ENCODE assay signal across 1 cellular context in the genomic region with DNA sequence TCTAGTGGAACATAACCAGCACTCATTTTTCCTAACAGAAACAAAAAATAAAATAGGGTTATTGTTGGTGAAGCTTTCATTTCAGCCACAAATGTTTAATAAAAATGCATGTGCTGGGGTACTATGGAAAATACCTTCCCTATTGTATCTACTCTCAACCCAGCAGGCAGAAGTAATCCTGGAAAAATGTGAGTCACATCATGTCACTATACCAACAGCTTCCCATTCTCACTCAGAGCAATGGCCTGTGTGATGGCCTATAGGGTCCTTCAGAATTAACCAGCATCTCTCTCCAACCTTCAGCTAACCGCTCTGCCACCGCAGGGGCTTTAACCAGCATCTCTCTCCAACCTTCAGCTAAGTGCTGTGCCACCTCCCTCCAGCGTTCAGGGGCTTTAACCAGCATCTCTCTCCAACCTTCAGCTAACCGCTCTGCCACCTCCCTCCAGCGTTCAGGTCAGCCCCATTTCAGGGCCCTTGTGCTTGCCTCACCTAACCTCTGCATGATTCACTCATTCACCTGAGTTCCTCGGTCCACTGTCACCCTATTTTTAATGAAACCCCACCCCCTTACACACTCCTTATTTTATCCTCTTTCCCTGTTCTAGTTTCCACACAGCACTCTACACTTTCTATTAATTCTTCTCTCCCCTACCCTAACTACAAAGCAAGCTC.
TF ChIP-seq lines count a peak whose summit lies in the region.

No MANE protein-coding gene starts in this region.

TF ChIP-seq in K562, 482 proteins besides CTCF, POLR2A, EP300 and RAD21 (continued from another document):
- TF ChIP-seq, protein P1, sequence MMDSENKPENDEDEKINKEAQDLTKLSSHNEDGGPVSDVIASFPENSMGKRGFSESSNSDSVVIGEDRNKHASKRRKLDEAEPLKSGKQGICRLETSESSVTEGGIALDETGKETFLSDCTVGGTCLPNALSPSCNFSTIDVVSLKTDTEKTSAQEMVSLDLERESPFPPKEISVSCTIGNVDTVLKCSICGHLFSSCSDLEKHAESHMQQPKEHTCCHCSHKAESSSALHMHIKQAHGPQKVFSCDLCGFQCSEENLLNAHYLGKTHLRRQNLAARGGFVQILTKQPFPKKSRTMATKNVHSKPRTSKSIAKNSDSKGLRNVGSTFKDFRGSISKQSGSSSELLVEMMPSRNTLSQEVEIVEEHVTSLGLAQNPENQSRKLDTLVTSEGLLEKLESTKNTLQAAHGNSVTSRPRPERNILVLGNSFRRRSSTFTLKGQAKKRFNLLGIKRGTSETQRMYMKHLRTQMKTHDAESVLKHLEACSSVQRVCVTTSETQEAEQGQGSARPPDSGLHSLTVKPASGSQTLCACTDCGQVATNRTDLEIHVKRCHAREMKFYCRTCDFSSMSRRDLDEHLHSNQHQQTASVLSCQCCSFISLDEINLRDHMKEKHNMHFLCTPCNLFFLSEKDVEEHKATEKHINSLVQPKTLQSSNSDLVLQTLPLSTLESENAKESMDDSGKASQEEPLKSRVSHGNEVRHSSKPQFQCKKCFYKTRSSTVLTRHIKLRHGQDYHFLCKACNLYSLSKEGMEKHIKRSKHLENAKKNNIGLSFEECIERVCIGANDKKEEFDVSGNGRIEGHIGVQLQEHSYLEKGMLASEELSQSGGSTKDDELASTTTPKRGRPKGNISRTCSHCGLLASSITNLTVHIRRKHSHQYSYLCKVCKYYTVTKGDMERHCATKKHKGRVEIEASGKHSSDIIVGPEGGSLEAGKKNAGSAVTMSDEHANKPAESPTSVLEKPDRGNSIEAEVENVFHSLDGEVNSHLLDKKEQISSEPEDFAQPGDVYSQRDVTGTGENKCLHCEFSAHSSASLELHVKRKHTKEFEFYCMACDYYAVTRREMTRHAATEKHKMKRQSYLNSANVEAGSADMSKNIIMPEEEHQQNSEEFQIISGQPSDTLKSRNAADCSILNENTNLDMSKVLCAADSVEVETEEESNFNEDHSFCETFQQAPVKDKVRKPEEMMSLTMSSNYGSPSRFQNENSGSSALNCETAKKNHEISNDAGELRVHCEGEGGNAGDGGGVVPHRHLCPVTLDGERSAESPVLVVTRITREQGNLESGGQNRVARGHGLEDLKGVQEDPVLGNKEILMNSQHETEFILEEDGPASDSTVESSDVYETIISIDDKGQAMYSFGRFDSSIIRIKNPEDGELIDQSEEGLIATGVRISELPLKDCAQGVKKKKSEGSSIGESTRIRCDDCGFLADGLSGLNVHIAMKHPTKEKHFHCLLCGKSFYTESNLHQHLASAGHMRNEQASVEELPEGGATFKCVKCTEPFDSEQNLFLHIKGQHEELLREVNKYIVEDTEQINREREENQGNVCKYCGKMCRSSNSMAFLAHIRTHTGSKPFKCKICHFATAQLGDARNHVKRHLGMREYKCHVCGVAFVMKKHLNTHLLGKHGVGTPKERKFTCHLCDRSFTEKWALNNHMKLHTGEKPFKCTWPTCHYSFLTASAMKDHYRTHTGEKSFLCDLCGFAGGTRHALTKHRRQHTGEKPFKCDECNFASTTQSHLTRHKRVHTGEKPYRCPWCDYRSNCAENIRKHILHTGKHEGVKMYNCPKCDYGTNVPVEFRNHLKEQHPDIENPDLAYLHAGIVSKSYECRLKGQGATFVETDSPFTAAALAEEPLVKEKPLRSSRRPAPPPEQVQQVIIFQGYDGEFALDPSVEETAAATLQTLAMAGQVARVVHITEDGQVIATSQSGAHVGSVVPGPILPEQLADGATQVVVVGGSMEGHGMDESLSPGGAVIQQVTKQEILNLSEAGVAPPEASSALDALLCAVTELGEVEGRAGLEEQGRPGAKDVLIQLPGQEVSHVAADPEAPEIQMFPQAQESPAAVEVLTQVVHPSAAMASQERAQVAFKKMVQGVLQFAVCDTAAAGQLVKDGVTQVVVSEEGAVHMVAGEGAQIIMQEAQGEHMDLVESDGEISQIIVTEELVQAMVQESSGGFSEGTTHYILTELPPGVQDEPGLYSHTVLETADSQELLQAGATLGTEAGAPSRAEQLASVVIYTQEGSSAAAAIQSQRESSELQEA (IDR thresholded peaks at IDR 0.05; ENCODE audit: low read depth), result no peak
- TF ChIP-seq, protein P2, sequence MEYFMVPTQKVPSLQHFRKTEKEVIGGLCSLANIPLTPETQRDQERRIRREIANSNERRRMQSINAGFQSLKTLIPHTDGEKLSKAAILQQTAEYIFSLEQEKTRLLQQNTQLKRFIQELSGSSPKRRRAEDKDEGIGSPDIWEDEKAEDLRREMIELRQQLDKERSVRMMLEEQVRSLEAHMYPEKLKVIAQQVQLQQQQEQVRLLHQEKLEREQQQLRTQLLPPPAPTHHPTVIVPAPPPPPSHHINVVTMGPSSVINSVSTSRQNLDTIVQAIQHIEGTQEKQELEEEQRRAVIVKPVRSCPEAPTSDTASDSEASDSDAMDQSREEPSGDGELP (CRISPR knock-in tag; IDR thresholded peaks at IDR 0.05; ENCODE audit: borderline replicate concordance), result no peak
- TF ChIP-seq, protein P3, sequence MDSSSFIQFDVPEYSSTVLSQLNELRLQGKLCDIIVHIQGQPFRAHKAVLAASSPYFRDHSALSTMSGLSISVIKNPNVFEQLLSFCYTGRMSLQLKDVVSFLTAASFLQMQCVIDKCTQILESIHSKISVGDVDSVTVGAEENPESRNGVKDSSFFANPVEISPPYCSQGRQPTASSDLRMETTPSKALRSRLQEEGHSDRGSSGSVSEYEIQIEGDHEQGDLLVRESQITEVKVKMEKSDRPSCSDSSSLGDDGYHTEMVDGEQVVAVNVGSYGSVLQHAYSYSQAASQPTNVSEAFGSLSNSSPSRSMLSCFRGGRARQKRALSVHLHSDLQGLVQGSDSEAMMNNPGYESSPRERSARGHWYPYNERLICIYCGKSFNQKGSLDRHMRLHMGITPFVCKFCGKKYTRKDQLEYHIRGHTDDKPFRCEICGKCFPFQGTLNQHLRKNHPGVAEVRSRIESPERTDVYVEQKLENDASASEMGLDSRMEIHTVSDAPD (CRISPR knock-in tag; IDR thresholded peaks at IDR 0.05), result no peak
- TF ChIP-seq NUFIP1 (IDR thresholded peaks at IDR 0.05; ENCODE audit: partially characterized antibody), result no peak
- no peak for TF ChIP-seq KLF6 (CRISPR knock-in tag; IDR thresholded peaks at IDR 0.05; ENCODE audit: borderline replicate concordance)
- TF ChIP-seq, protein P4, sequence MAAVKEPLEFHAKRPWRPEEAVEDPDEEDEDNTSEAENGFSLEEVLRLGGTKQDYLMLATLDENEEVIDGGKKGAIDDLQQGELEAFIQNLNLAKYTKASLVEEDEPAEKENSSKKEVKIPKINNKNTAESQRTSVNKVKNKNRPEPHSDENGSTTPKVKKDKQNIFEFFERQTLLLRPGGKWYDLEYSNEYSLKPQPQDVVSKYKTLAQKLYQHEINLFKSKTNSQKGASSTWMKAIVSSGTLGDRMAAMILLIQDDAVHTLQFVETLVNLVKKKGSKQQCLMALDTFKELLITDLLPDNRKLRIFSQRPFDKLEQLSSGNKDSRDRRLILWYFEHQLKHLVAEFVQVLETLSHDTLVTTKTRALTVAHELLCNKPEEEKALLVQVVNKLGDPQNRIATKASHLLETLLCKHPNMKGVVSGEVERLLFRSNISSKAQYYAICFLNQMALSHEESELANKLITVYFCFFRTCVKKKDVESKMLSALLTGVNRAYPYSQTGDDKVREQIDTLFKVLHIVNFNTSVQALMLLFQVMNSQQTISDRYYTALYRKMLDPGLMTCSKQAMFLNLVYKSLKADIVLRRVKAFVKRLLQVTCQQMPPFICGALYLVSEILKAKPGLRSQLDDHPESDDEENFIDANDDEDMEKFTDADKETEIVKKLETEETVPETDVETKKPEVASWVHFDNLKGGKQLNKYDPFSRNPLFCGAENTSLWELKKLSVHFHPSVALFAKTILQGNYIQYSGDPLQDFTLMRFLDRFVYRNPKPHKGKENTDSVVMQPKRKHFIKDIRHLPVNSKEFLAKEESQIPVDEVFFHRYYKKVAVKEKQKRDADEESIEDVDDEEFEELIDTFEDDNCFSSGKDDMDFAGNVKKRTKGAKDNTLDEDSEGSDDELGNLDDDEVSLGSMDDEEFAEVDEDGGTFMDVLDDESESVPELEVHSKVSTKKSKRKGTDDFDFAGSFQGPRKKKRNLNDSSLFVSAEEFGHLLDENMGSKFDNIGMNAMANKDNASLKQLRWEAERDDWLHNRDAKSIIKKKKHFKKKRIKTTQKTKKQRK (IDR thresholded peaks at IDR 0.05; ENCODE audit: borderline replicate concordance, low read depth, low read length), result no peak
- TF ChIP-seq NEUROD1 (IDR thresholded peaks at IDR 0.05; ENCODE audit: borderline replicate concordance, low read depth, low read length, partially characterized antibody), result no peak
- TF ChIP-seq, protein P5, sequence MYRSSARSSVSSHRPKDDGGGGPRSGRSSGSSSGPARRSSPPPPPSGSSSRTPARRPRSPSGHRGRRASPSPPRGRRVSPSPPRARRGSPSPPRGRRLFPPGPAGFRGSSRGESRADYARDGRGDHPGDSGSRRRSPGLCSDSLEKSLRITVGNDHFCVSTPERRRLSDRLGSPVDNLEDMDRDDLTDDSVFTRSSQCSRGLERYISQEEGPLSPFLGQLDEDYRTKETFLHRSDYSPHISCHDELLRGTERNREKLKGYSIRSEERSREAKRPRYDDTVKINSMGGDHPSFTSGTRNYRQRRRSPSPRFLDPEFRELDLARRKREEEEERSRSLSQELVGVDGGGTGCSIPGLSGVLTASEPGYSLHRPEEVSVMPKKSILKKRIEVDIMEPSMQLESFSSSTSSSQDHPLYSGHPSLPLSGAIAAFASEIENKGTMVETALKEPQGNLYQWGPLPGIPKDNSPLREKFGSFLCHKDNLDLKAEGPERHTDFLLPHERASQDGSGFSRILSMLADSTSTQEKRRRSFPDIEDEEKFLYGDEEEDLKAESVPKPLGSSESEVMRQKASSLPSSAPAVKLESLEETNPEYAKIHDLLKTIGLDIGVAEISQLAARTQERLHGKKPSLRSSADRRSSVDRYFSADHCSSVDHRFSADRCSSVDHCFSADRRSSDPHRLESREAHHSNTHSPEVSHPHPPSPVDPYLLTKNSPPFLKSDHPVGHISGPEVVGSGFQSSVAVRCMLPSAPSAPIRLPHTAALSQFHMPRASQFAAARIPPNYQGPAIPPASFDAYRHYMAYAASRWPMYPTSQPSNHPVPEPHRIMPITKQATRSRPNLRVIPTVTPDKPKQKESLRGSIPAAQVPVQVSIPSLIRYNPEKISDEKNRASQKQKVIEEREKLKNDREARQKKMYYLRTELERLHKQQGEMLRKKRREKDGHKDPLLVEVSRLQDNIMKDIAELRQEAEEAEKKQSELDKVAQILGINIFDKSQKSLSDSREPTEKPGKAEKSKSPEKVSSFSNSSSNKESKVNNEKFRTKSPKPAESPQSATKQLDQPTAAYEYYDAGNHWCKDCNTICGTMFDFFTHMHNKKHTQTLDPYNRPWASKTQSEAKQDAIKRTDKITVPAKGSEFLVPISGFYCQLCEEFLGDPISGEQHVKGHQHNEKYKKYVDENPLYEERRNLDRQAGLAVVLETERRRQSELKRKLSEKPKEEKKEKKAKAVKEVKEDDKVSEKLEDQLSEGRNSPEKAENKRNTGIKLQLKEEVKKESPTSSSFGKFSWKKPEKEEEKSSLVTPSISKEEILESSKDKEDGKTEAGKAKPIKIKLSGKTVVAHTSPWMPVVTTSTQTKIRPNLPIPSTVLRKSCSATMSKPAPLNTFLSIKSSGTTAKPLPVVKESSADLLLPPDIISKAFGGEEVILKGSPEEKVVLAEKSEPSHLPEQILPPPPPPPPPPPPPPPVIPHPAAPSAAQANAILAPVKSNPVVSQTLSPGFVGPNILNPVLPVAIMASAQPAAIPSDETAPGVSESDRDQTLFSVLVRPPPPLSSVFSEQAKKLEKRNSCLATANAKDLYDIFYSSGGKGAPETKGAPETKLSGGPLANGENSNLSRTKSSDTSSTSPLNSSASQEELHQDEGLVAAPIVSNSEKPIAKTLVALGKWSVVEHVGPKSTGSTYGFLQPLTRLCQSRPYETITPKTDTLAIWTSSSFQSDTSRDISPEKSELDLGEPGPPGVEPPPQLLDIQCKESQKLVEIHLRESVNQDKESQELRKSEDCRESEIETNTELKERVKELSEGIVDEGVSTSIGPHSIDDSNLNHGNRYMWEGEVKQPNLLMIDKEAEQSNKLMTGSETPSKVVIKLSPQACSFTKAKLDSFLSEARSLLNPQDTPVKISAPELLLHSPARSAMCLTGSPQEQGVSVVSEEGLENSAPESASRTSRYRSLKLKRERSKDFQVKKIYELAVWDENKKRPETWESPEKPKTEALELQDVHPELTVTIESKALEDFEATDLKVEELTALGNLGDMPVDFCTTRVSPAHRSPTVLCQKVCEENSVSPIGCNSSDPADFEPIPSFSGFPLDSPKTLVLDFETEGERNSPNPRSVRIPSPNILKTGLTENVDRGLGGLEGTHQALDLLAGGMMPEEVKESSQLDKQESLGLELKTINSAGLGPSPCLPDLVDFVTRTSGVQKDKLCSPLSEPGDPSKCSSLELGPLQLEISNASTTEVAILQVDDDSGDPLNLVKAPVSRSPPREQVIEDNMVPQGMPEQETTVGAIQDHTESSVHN (IDR thresholded peaks at IDR 0.05; ENCODE audit: borderline replicate concordance in 1 of 2, low read depth in 1 of 2), result no peak
- TF ChIP-seq ZNF384 (IDR thresholded peaks at IDR 0.05; ENCODE audit: low read depth, low read length), result no peak
- TF ChIP-seq MEIS2 (IDR thresholded peaks at IDR 0.05; ENCODE audit: partially characterized antibody), result no peak
- no peak for TF ChIP-seq RFX5 (IDR thresholded peaks at IDR 0.05; ENCODE audit: low read depth, low read length)
- no peak for TF ChIP-seq SRSF9 (IDR thresholded peaks at IDR 0.05; ENCODE audit: borderline replicate concordance, low read depth, low read length)
- TF ChIP-seq KDM2B (CRISPR knock-in tag; IDR thresholded peaks at IDR 0.05), result no peak
- TF ChIP-seq, protein P6, sequence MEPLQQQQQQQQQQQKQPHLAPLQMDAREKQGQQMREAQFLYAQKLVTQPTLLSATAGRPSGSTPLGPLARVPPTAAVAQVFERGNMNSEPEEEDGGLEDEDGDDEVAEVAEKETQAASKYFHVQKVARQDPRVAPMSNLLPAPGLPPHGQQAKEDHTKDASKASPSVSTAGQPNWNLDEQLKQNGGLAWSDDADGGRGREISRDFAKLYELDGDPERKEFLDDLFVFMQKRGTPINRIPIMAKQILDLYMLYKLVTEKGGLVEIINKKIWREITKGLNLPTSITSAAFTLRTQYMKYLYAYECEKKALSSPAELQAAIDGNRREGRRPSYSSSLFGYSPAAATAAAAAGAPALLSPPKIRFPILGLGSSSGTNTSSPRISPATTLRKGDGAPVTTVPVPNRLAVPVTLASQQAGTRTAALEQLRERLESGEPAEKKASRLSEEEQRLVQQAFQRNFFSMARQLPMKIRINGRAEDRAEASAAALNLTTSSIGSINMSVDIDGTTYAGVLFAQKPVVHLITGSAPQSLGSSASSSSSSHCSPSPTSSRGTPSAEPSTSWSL (CRISPR knock-in tag; IDR thresholded peaks at IDR 0.05; ENCODE audit: borderline replicate concordance), result no peak
- TF ChIP-seq MTA3 (IDR thresholded peaks at IDR 0.05; ENCODE audit: borderline replicate concordance), result no peak
- TF ChIP-seq THRAP3 (IDR thresholded peaks at IDR 0.05; ENCODE audit: borderline replicate concordance), result no peak
